8 cellular contexts compared by ENCODE assay signal in the genomic region with DNA sequence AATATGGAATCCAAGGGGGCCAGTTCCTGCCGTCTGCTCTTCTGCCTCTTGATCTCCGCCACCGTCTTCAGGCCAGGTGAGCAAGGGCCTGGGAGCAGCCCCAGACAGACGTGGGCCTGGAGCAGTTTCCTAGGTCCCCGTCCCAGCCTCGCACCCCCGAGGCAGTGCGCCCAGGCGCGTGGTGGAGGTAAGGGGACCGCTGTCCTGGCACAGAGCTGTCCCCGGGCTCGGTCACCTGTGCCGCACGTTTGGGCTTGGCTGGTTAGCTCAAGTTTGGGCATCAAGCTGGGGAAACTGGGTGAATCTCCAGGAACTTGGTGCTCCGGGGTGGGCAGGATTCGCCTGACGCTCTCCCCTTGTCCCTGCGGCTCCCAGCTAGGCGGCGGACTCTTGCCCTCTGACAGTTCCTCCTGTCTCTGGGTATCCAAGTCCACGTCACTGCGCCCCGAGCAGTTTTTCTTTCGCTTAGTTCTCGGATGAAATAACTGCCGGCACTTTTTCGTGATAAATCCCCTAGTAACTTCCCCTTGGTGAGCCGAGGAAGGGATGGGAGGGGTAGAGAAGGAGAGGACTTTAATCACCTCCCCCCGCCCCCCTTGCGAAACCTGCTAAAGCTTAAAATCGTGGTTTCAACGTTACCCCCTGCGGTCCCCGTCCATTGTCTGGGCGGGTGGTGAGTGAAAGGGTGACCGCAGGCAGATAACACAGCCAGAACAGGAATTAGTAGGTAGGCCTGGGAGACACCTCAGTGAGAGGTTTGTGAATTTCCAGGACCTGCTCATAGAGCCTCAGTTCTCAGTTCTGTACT. TPM values are rescaled to one million over a fixed set of nuclear protein-coding genes. Genes with fewer than 3 reads are reported as not detected.
DNase-seq lines count a peak whose midpoint lies in the region; ATAC-seq and TF ChIP-seq lines count a peak whose summit lies in the region.

No MANE protein-coding gene starts in this region.

- H3K36me3 ChIP-seq in HUES64 (ENCODE audit: insufficient read depth, low read length) (no peaks in the 10 kb centered on the region), cardiac muscle cell (no peaks in the 10 kb centered on the region), ovary (no peaks in the 10 kb centered on the region), upper lobe of right lung (no peaks in the 10 kb centered on the region)

- no peaks in the 10 kb centered on the region for H3K9me3 Mint-ChIP-seq in activated naive CD8-positive, alpha-beta T cell (ENCODE audit: low read depth)

- H3K4me3 ChIP-seq in HUES64 (ENCODE audit: low read length) (peak overlapping the region; percentile 81), cardiac muscle cell (peak overlapping the region; percentile 53), ovary (peak overlapping the region; percentile 67), upper lobe of right lung (peak overlapping the region; percentile 59)

- H3K27me3 Mint-ChIP-seq in activated naive CD8-positive, alpha-beta T cell, result peaks cover 8% of the 10 kb centered on the region

- intact Hi-C loops in ovary (cut with DNase I) (no loop called here), upper lobe of right lung (cut with DNase I) (no loop called here)

- H3K4me1 Mint-ChIP-seq in activated naive CD8-positive, alpha-beta T cell (ENCODE audit: low read depth), result peaks cover 35% of the 10 kb centered on the region

- TF ChIP-seq EP300 in ovary (IDR thresholded peaks at IDR 0.05), result no peak

- peaks cover 14% of the 10 kb centered on the region for H3K27me3 ChIP-seq in HUES64 (ENCODE audit: insufficient read depth, low read length)
- H3K27me3 ChIP-seq in cardiac muscle cell, result peaks cover 12% of the 10 kb centered on the region
- no peaks in the 10 kb centered on the region for H3K27me3 ChIP-seq in ovary
- no peaks in the 10 kb centered on the region for H3K27me3 ChIP-seq in upper lobe of right lung

- H3K27ac ChIP-seq in HUES64 (ENCODE audit: low read depth, low read length) (peak overlapping the region; percentile 28; the same call in 1 of the 2 replicates), cardiac muscle cell (no peak overlapping the region), ovary (peak overlapping the region; percentile 63 to 71), upper lobe of right lung (peak overlapping the region; percentile 84)

- H3K36me3 Mint-ChIP-seq in activated naive CD8-positive, alpha-beta T cell, result no peaks in the 10 kb centered on the region

- H3K4me1 ChIP-seq in HUES64 (ENCODE audit: insufficient read depth, low read length) (peaks cover 31% of the 10 kb centered on the region), cardiac muscle cell (ENCODE audit: low read depth) (no peaks in the 10 kb centered on the region), ovary (ENCODE audit: insufficient read depth) (no peaks in the 10 kb centered on the region), upper lobe of right lung (peaks cover 8% of the 10 kb centered on the region)

- no peak for TF ChIP-seq POLR2A in ovary (IDR thresholded peaks at IDR 0.05)

- WGBS in HUES64, result 1% methylated on average over 37 of the region's 37 CpGs
- 1% methylated on average over 36 to 37 of the region's 37 CpGs for WGBS in ovary, 3 donors

- H3K9ac ChIP-seq in HUES64 (ENCODE audit: low read depth, low read length), result peak overlapping the region; percentile 57

- peak; percentile 14 for ATAC-seq in GM21367 (IDR thresholded peaks at IDR 0.05; ENCODE audit: unreplicated experiment)
- peak; percentile 23 for ATAC-seq in SK-N-SH treated with all-trans-retinoic acid at 6 μM for 48 hours
- ATAC-seq in upper lobe of right lung, result peak; percentile 21

- DNase-seq in DMS53 (lab: John Stamatoyannopoulos, UW), result peak; percentile 76
- peak; percentile 45 to 73 for DNase-seq in cardiac muscle cell (ENCODE audit: low read depth in 1 of 2, low spot score in 1 of 2)
- DNase-seq in ovary, result peak; percentile 58 to 65 (median 61)
- DNase-seq in upper lobe of right lung, result peak; percentile 85

- TF ChIP-seq CTCF in cardiac muscle cell (IDR thresholded peaks at IDR 0.05; ENCODE audit: low read depth, low read length) (no peak), ovary (IDR thresholded peaks at IDR 0.05) (no peak), upper lobe of right lung (IDR thresholded peaks at IDR 0.05) (no peak)

- peak overlapping the region; percentile 93 for H3K27ac Mint-ChIP-seq in activated naive CD8-positive, alpha-beta T cell

- peak overlapping the region; percentile 85 for H3K4me3 Mint-ChIP-seq in activated naive CD8-positive, alpha-beta T cell

- H3K9me3 ChIP-seq in HUES64 (ENCODE audit: insufficient read depth, low read depth, low read length) (no peaks in the 10 kb centered on the region), cardiac muscle cell (ENCODE audit: low read depth) (no peaks in the 10 kb centered on the region), ovary (no peaks in the 10 kb centered on the region), upper lobe of right lung (no peaks in the 10 kb centered on the region)

TF ChIP-seq in SK-N-SH treated with all-trans-retinoic acid at 6 μM for 48 hours, 23 proteins besides CTCF, POLR2A, EP300 and RAD21:
- TF ChIP-seq TOX (CRISPR knock-in tag; IDR thresholded peaks at IDR 0.05; ENCODE audit: borderline replicate concordance), result no peak

RNA-seq across cellular contexts. Expression of a gene that starts 0.9 kb away (rescaled TPM):
- polyA plus RNA-seq in HUES64 (2013, experiment 1 of 2), result 23.0 TPM
- polyA plus RNA-seq in HUES64 (2013, experiment 2 of 2), result 26.2 TPM
- total RNA-seq in cardiac muscle cell (17.1 and 28.9 TPM in 2 replicates), ovary (10 to 100 TPM; 25.0 to 91.1 (median 52.1) TPM), upper lobe of right lung (202 TPM)
- polyA plus RNA-seq in cardiac muscle cell (15.3 and 22.8 TPM in 2 replicates), ovary (100 to 1,000 TPM in 1 of 2 donors, 10 to 100 TPM in 1; 30.2 to 279 TPM)
